Comparison of ENCODE assay signal across 10 cellular contexts in genomic region chr12:2163172-2163927, GRCh38.
A peak's percentile ranks its signal among the peaks of the same experiment; 100 is the strongest.
DNase-seq lines count a peak whose midpoint lies in the region; ATAC-seq lines count a peak whose summit lies in the region.
"Had no signal": no experiment of that assay in that cellular context is flagged by ENCODE, and none has a peak within 500 bp of the region (broad histone marks: within the 10 kb centered on the region; RNA-seq: fewer than 3 reads in every experiment).

No MANE protein-coding gene starts in this region.

- H3K27ac ChIP-seq in rectal smooth muscle tissue (ENCODE audit: low read depth, low read length): peak overlapping the region; percentile 84
- H3K27ac ChIP-seq: neural progenitor cell had no signal

- H3K27me3 ChIP-seq in rectal smooth muscle tissue (ENCODE audit: control insufficient read depth, insufficient read depth, low read length): no peaks in the 10 kb centered on the region
- H3K27me3 ChIP-seq: neural progenitor cell had no signal

- H3K9me3 Mint-ChIP-seq in activated T-cell treated with anti-CD3 and anti-CD28 coated beads, Interleukin-2, amount 50 U/mL, for 72 hours: peaks cover 8 to 15% of the 10 kb centered on the region in 2 donors

- no peaks in the 10 kb centered on the region for H3K4me1 Mint-ChIP-seq in activated T-cell treated with anti-CD3 and anti-CD28 coated beads, Interleukin-2, amount 50 U/mL, for 72 hours (ENCODE audit: low read depth)
- H3K4me1 Mint-ChIP-seq: CD4-positive, CD25-positive, alpha-beta regulatory T cell had no signal

- peaks cover 3% of the 10 kb centered on the region in 2 donors for H3K36me3 Mint-ChIP-seq in activated T-cell treated with anti-CD3 and anti-CD28 coated beads, Interleukin-2, amount 50 U/mL, for 72 hours (ENCODE audit: insufficient read depth in 2 of 2)
- H3K36me3 Mint-ChIP-seq: CD4-positive, CD25-positive, alpha-beta regulatory T cell had no signal

- H3K4me3 Mint-ChIP-seq in activated T-cell treated with anti-CD3 and anti-CD28 coated beads, Interleukin-2, amount 50 U/mL, for 72 hours: no peak overlapping the region
- H3K4me3 Mint-ChIP-seq: CD4-positive, CD25-positive, alpha-beta regulatory T cell; neural progenitor cell had no signal

- ATAC-seq in left ventricle myocardium superior (peak; percentile 90), GM18519 (IDR thresholded peaks at IDR 0.05; ENCODE audit: low FRiP score, unreplicated experiment) (no peak), GM19397 (IDR thresholded peaks at IDR 0.05; ENCODE audit: unreplicated experiment) (no peak)
- ATAC-seq in activated T-cell treated with anti-CD3 and anti-CD28 coated beads, Interleukin-2, amount 50 U/mL, for 72 hours (replicated peaks in 1 of 2): no peak

- H3K4me1 ChIP-seq in rectal smooth muscle tissue (ENCODE audit: control insufficient read depth, insufficient read depth, low read length): peaks cover 46% of the 10 kb centered on the region
- H3K4me1 ChIP-seq: neural progenitor cell had no signal

- H3K4me3 ChIP-seq in rectal smooth muscle tissue (ENCODE audit: low read length): no peak overlapping the region
- H3K4me3 ChIP-seq: neural progenitor cell had no signal

- H3K27ac Mint-ChIP-seq in activated T-cell treated with anti-CD3 and anti-CD28 coated beads, Interleukin-2, amount 50 U/mL, for 72 hours: no peak overlapping the region
- H3K27ac Mint-ChIP-seq: CD4-positive, CD25-positive, alpha-beta regulatory T cell; neural progenitor cell had no signal

- H3K36me3 ChIP-seq in rectal smooth muscle tissue (ENCODE audit: control insufficient read depth, insufficient read depth, low read length): no peaks in the 10 kb centered on the region
- H3K36me3 ChIP-seq: neural progenitor cell had no signal

- intact Hi-C loops in left ventricle myocardium superior (cut with micrococcal nuclease): no loop called here

- peaks cover 9% of the 10 kb centered on the region for H3K27me3 Mint-ChIP-seq in activated T-cell treated with anti-CD3 and anti-CD28 coated beads, Interleukin-2, amount 50 U/mL, for 72 hours (ENCODE audit: low read depth)

- DNase-seq in Ammon's horn (ENCODE audit: low spot score) (peak; percentile 34), astrocyte of the hippocampus (ENCODE audit: low read depth, low spot score) (peak; percentile 85), left ventricle myocardium superior (peak; percentile 90), HK-2 (ENCODE audit: unreplicated experiment) (no peak)
- no peak for DNase-seq in activated T-cell treated with anti-CD3 and anti-CD28 coated beads, Interleukin-2, amount 50 U/mL, for 72 hours
- DNase-seq: CD4-positive, CD25-positive, alpha-beta regulatory T cell had no signal

- H3K9ac ChIP-seq in rectal smooth muscle tissue (ENCODE audit: low read length): no peak overlapping the region
- H3K9ac ChIP-seq: neural progenitor cell had no signal

Comparison
In these comparisons a context has a peak if more than half of its experiments do, and no peak if none do; other contexts are left out.
1. DNase-seq: peak in Ammon's horn (single experiment), astrocyte of the hippocampus (single experiment) and left ventricle myocardium superior (single experiment); none in activated T-cell treated with anti-CD3 and anti-CD28 coated beads, Interleukin-2, amount 50 U/mL, for 72 hours (0 of 2) and HK-2 (single experiment).